27 cellular contexts compared by ENCODE assay signal in genomic region chr2:13252615-13253014, GRCh38.
"Had no signal": no experiment of that assay in that cellular context is flagged by ENCODE, and none has a peak within 500 bp of the region (broad histone marks: within the 10 kb centered on the region; RNA-seq: fewer than 3 reads in every experiment).

No MANE protein-coding gene starts in this region.

- H3K27me3 Mint-ChIP-seq: activated CD4-positive, alpha-beta memory T cell treated with anti-CD3 and anti-CD28 coated beads, Interleukin-2, amount 10 ng/mL, durations not matched to agents 7 days and 5 days; activated CD4-positive, alpha-beta T cell treated with anti-CD3 and anti-CD28 coated beads, Interleukin-2, amount 10 ng/mL, durations not matched to agents 7 days and 5 days; effector memory CD8-positive, alpha-beta T cell had no signal

- H3K4me1 ChIP-seq: esophagus squamous epithelium had no signal

- H3K4me3 ChIP-seq: esophagus squamous epithelium had no signal

- H3K4me1 Mint-ChIP-seq: activated CD4-positive, alpha-beta memory T cell treated with anti-CD3 and anti-CD28 coated beads, Interleukin-2, amount 10 ng/mL, durations not matched to agents 7 days and 5 days; activated CD4-positive, alpha-beta T cell treated with anti-CD3 and anti-CD28 coated beads, Interleukin-2, amount 10 ng/mL, durations not matched to agents 7 days and 5 days; WTC11 had no signal

- H3K27me3 ChIP-seq: brain microvascular endothelial cell, esophagus squamous epithelium had no signal

- H3K9me3 Mint-ChIP-seq: activated CD4-positive, alpha-beta memory T cell treated with anti-CD3 and anti-CD28 coated beads, Interleukin-2, amount 10 ng/mL, durations not matched to agents 7 days and 5 days; activated CD4-positive, alpha-beta T cell treated with anti-CD3 and anti-CD28 coated beads, Interleukin-2, amount 10 ng/mL, durations not matched to agents 7 days and 5 days; activated T-cell treated with anti-CD3 and anti-CD28 coated beads, Interleukin-2, amount 50 U/mL, for 24 hours; activated T-cell treated with anti-CD3 and anti-CD28 coated beads, Interleukin-2, amount 50 U/mL, for 72 hours; effector memory CD8-positive, alpha-beta T cell; WTC11 had no signal

- H3K36me3 ChIP-seq: brain microvascular endothelial cell, esophagus squamous epithelium had no signal

- H3K27ac ChIP-seq: brain microvascular endothelial cell, epithelial cell of prostate, esophagus squamous epithelium, VCaP had no signal

- H3K9me3 ChIP-seq: esophagus squamous epithelium had no signal

- ATAC-seq: activated T-cell treated with anti-CD3 and anti-CD28 coated beads, Interleukin-2, amount 50 U/mL, for 72 hours; effector memory CD8-positive, alpha-beta T cell; WTC11 had no signal

- H3K27ac Mint-ChIP-seq: activated CD4-positive, alpha-beta memory T cell treated with anti-CD3 and anti-CD28 coated beads, Interleukin-2, amount 10 ng/mL, durations not matched to agents 7 days and 5 days; activated CD4-positive, alpha-beta T cell treated with anti-CD3 and anti-CD28 coated beads, Interleukin-2, amount 10 ng/mL, durations not matched to agents 7 days and 5 days; activated naive CD8-positive, alpha-beta T cell; activated T-cell treated with anti-CD3 and anti-CD28 coated beads, Interleukin-2, amount 50 U/mL, for 24 hours; activated T-cell treated with anti-CD3 and anti-CD28 coated beads, Interleukin-2, amount 50 U/mL, for 72 hours; effector memory CD8-positive, alpha-beta T cell; WTC11 had no signal

- H3K4me3 Mint-ChIP-seq: activated CD4-positive, alpha-beta memory T cell treated with anti-CD3 and anti-CD28 coated beads, Interleukin-2, amount 10 ng/mL, durations not matched to agents 7 days and 5 days; activated CD4-positive, alpha-beta T cell treated with anti-CD3 and anti-CD28 coated beads, Interleukin-2, amount 10 ng/mL, durations not matched to agents 7 days and 5 days; activated naive CD8-positive, alpha-beta T cell; activated T-cell treated with anti-CD3 and anti-CD28 coated beads, Interleukin-2, amount 50 U/mL, for 24 hours; activated T-cell treated with anti-CD3 and anti-CD28 coated beads, Interleukin-2, amount 50 U/mL, for 72 hours; effector memory CD8-positive, alpha-beta T cell; WTC11 had no signal

- DNase-seq: activated CD4-positive, alpha-beta memory T cell treated with anti-CD3 and anti-CD28 coated beads, Interleukin-2, amount 10 ng/mL, durations not matched to agents 7 days and 5 days; activated CD4-positive, alpha-beta T cell treated with anti-CD3 and anti-CD28 coated beads for 1 hour; activated CD4-positive, alpha-beta T cell treated with anti-CD3 and anti-CD28 coated beads for 4 hours; activated CD4-positive, alpha-beta T cell treated with anti-CD3 and anti-CD28 coated beads, Interleukin-2, amount 10 ng/mL, durations not matched to agents 7 days and 5 days; activated CD4-positive, alpha-beta T cell treated with anti-CD3 and anti-CD28 coated beads, Interleukin-2, amount 50 U/mL, for 4 hours; activated CD8-positive, alpha-beta memory T cell treated with anti-CD3 and anti-CD28 coated beads, Interleukin-2, amount 50 U/mL, for 48 hours; activated gamma-delta T cell; activated naive CD4-positive, alpha-beta T cell; activated naive CD4-positive, alpha-beta T cell treated with anti-CD3 and anti-CD28 coated beads, Interleukin-2, amount 50 U/mL, for 16 hours; activated T-cell treated with anti-CD3 and anti-CD28 coated beads for 4 hours; activated T-cell treated with anti-CD3 and anti-CD28 coated beads, Interleukin-2, amount 50 U/mL, for 24 hours; activated T-cell treated with anti-CD3 and anti-CD28 coated beads, Interleukin-2, amount 50 U/mL, for 72 hours; amniotic stem cell; anterior cingulate cortex; brain microvascular endothelial cell; caudate nucleus; cortex of kidney; dermis blood vessel endothelial cell; effector CD4-positive, alpha-beta T cell; effector memory CD8-positive, alpha-beta T cell; esophagus squamous epithelium; head of caudate nucleus; T-helper 2 cell had no signal

- H3K36me3 Mint-ChIP-seq: activated naive CD8-positive, alpha-beta T cell; WTC11 had no signal
